ENCODE assay signal across 17 cellular contexts in genomic region chr5:88694087-88694703, GRCh38.
"Had no signal": no experiment of that assay in that cellular context is flagged by ENCODE, and none has a peak within 500 bp of the region (broad histone marks: within the 10 kb centered on the region; RNA-seq: fewer than 3 reads in every experiment).

No MANE protein-coding gene starts in this region.

- H3K9me3 ChIP-seq: left lung, stomach, thyroid gland had no signal

- H3K9me3 Mint-ChIP-seq: activated naive CD4-positive, alpha-beta T cell treated with anti-CD3 and anti-CD28 coated beads for 36 hours had no signal

- H3K4me3 Mint-ChIP-seq: activated naive CD4-positive, alpha-beta T cell treated with anti-CD3 and anti-CD28 coated beads for 36 hours had no signal

- H3K36me3 ChIP-seq: left lung, stomach, thyroid gland, WERI-Rb-1 had no signal

- DNase-seq: activated CD4-positive, alpha-beta T cell treated with anti-CD3 and anti-CD28 coated beads for 48 hours; activated CD8-positive, alpha-beta memory T cell treated with anti-CD3 and anti-CD28 coated beads for 24 hours; activated naive CD4-positive, alpha-beta T cell treated with anti-CD3 and anti-CD28 coated beads for 36 hours; central memory CD4-positive, alpha-beta T cell; dermis blood vessel endothelial cell; foreskin keratinocyte; head of caudate nucleus; left lung; occipital lobe; stimulated activated CD4-positive, alpha-beta T cell treated with anti-CD3 and anti-CD28 coated beads, Interleukin-4, amount 100 ng/mL, for 24 hours; stomach; thyroid gland; WERI-Rb-1 had no signal

- H3K27ac Mint-ChIP-seq: activated naive CD4-positive, alpha-beta T cell treated with anti-CD3 and anti-CD28 coated beads for 36 hours; endodermal cell; nephron had no signal

- H3K27ac ChIP-seq: foreskin keratinocyte, left lung, stomach, thyroid gland, WERI-Rb-1 had no signal

- ATAC-seq: left lung had no signal

- FAIRE-seq: keratinocyte, urothelium cell line had no signal

- H3K4me3 ChIP-seq: left lung, stomach, thyroid gland had no signal

- H3K4me1 ChIP-seq: foreskin keratinocyte had no signal
